8 cellular contexts compared by ENCODE assay signal in the genomic region with DNA sequence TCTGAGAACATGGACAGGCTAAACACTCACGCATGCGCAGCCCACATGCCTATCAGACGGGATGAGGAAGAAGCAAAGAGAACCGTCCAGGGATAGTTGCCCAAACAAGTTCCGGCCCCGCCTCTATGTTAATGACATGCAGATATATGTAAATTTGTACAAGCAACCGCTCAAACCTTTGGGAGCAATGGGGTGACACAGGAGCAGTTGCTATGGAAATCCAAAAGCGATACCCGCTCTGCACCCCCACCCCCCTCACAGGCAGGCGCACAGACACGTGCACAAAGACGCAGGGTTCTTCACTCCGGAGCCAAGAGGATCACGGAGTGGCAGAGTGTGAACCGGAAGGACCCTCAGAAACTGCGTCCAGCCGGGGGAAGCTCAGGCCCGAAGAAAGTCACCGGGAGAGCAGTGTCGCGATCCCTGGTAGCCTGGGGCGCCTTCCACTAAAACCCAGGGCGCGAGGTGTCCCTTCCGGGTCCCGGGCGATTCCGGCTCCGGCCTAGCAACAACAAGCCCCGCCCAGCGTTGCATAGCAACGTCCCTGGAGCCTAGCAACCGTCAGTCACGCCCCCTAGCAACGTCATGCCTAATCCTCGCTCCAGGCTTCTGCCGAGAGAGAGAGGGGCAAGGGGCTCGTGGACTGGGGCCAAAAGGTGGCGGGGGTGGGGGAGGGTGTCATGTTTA. TPM values are rescaled to one million over a fixed set of nuclear protein-coding genes. Genes with fewer than 3 reads are reported as not detected.
DNase-seq lines count a peak whose midpoint lies in the region; ATAC-seq and TF ChIP-seq lines count a peak whose summit lies in the region.

No MANE protein-coding gene starts in this region.

- no peaks in the 10 kb centered on the region for H3K9me2 ChIP-seq in OCI-LY7 (ENCODE audit: insufficient read depth, low read length)

- H3K4me2 ChIP-seq in BLaER1 treated with 17β-estradiol and CSF1 and Interleukin-3, amounts not matched to agents 10 nM and 100 nM = peak overlapping the region; percentile 72 to 97 (median 95)
- peak overlapping the region; percentile 90 for H3K4me2 ChIP-seq in OCI-LY7 (ENCODE audit: low read length)

- CTCF ChIA-PET in OCI-LY7 (lab: Charles Lee; ENCODE audit: unreplicated experiment) = interaction anchor here (0.5 to 2.5 kb wide), 4 partner anchors 22 to 43 kb away, joined by 4 to 13 read pairs (median 10); no protein-coding TSS in a partner anchor

- no peaks in the 10 kb centered on the region for H3K79me2 ChIP-seq in OCI-LY7 (ENCODE audit: insufficient read depth, low read depth, low read length)

- intact Hi-C loops in OCI-LY7 (cut with micrococcal nuclease; ENCODE audit: unreplicated experiment) = loop anchor here (5.0 kb wide), 1 partner anchor 366 kb away; no protein-coding TSS in a partner anchor

- peaks cover 33 to 66% (median 54%) of the 10 kb centered on the region in 10 experiments for H3K4me1 ChIP-seq in BLaER1 treated with 17β-estradiol and CSF1 and Interleukin-3, amounts not matched to agents 10 nM and 100 nM
- H3K4me1 ChIP-seq in OCI-LY7 (ENCODE audit: insufficient read depth, low read length, poor library complexity, severe bottlenecking) = peaks cover 56% of the 10 kb centered on the region

- H2AFZ ChIP-seq in OCI-LY7 (ENCODE audit: low read length) = peak overlapping the region; percentile 82

- ATAC-seq in GM19351 (IDR thresholded peaks at IDR 0.05; ENCODE audit: unreplicated experiment) (peak; percentile 73), HG03571 (IDR thresholded peaks at IDR 0.05; ENCODE audit: unreplicated experiment) (peak; percentile 57)

- no peaks in the 10 kb centered on the region for H4K20me1 ChIP-seq in BLaER1 treated with 17β-estradiol and CSF1 and Interleukin-3, amounts not matched to agents 10 nM and 100 nM
- no peaks in the 10 kb centered on the region for H4K20me1 ChIP-seq in OCI-LY7 (ENCODE audit: insufficient read depth, low read length)

- H3K36me3 ChIP-seq in BLaER1 treated with 17β-estradiol and CSF1 and Interleukin-3, amounts not matched to agents 10 nM and 100 nM = no peaks in the 10 kb centered on the region
- H3K36me3 ChIP-seq in OCI-LY7 (ENCODE audit: insufficient read depth, low read length) = no peaks in the 10 kb centered on the region

- H3K9me3 ChIP-seq in BLaER1 treated with 17β-estradiol and CSF1 and Interleukin-3, amounts not matched to agents 10 nM and 100 nM (replicated peaks in 1 of 11) = no peaks in the 10 kb centered on the region
- H3K9me3 ChIP-seq in OCI-LY7 (ENCODE audit: low read length) = no peaks in the 10 kb centered on the region

- peak overlapping the region; percentile 74 to 95 (median 87) for H3K27ac ChIP-seq in BLaER1 treated with 17β-estradiol and CSF1 and Interleukin-3, amounts not matched to agents 10 nM and 100 nM
- peak overlapping the region; percentile 82 for H3K27ac ChIP-seq in OCI-LY7 (ENCODE audit: low read depth, low read length, poor library complexity, severe bottlenecking)

- no TSS peak for BruUV-seq in OCI-LY7 (replicated peaks; lab: Mats Ljungman, UMichigan)

- no peak for TF ChIP-seq CTCF in OCI-LY7 (conservative IDR thresholded peaks at IDR 0.05; ENCODE audit: low read length)
- no peak for TF ChIP-seq CTCF in epithelial cell of proximal tubule (conservative IDR thresholded peaks at IDR 0.05; ENCODE audit: low read depth, low read length)

- POLR2A ChIA-PET in OCI-LY7 (lab: Charles Lee) = interaction anchor here (1.0 to 1.1 kb wide), 2 partner anchors 44 to 168 kb away, joined by 3 to 6 read pairs; no protein-coding TSS in a partner anchor

- no peaks in the 10 kb centered on the region for H3K27me3 ChIP-seq in BLaER1 treated with 17β-estradiol and CSF1 and Interleukin-3, amounts not matched to agents 10 nM and 100 nM

- peak overlapping the region; percentile 73 to 86 (median 82); a peak in 21 of 22 replicates for H3K9ac ChIP-seq in BLaER1 treated with 17β-estradiol and CSF1 and Interleukin-3, amounts not matched to agents 10 nM and 100 nM

- DNase-seq in OCI-LY7 (ENCODE audit: low spot score) (peak; percentile 96), activated T-cell treated with anti-CD3 and anti-CD28 coated beads for 4 hours (peak; percentile 81), epithelial cell of proximal tubule (ENCODE audit: low read depth) (no peak), mucosa of gallbladder (ENCODE audit: low spot score) (peak; percentile 95)
- DNase-seq in stimulated activated CD8-positive, alpha-beta memory T cell treated with anti-CD3 and anti-CD28 coated beads, Interleukin-4, amount 100 ng/mL, for 1 hour (ENCODE audit: low read depth in 2 of 2, low spot score in 1 of 2) = peak; percentile 74 to 82

- peak overlapping the region; percentile 62 to 79 (median 68) for H3K4me3 ChIP-seq in BLaER1 treated with 17β-estradiol and CSF1 and Interleukin-3, amounts not matched to agents 10 nM and 100 nM
- H3K4me3 ChIP-seq in OCI-LY7 (ENCODE audit: low read depth, low read length, poor library complexity, severe bottlenecking) = peak overlapping the region; percentile 77
- H3K4me3 ChIP-seq in epithelial cell of proximal tubule (ENCODE audit: low read depth, low read length) = peak overlapping the region; percentile 59

RNA-seq across cellular contexts. Expression of a gene that starts 24.1 kb away (rescaled TPM):
- total RNA-seq in OCI-LY7 (2014; rRNA removed; shearing (Covaris generic)) = 4.0 and 4.1 TPM in 2 replicates
- total RNA-seq in OCI-LY7 (2022) = 11.4 and 11.5 TPM in 2 replicates
- total RNA-seq in epithelial cell of proximal tubule = 0.65 and 1.2 TPM in 2 replicates
- total RNA-seq in mucosa of gallbladder = 6.0 TPM

RNA-seq across cellular contexts. Expression of a gene that starts 27.5 kb away (rescaled TPM):
- 0.60 and 0.85 TPM in 2 replicates for total RNA-seq in OCI-LY7 (2014; rRNA removed; shearing (Covaris generic))
- total RNA-seq in OCI-LY7 (2022) = 1.0 and 1.1 TPM in 2 replicates
- 9.4 and 18.4 TPM in 2 replicates for total RNA-seq in epithelial cell of proximal tubule
- 1.8 TPM for total RNA-seq in mucosa of gallbladder
